Comparison of ENCODE assay signal across 8 cellular contexts in the genomic region with DNA sequence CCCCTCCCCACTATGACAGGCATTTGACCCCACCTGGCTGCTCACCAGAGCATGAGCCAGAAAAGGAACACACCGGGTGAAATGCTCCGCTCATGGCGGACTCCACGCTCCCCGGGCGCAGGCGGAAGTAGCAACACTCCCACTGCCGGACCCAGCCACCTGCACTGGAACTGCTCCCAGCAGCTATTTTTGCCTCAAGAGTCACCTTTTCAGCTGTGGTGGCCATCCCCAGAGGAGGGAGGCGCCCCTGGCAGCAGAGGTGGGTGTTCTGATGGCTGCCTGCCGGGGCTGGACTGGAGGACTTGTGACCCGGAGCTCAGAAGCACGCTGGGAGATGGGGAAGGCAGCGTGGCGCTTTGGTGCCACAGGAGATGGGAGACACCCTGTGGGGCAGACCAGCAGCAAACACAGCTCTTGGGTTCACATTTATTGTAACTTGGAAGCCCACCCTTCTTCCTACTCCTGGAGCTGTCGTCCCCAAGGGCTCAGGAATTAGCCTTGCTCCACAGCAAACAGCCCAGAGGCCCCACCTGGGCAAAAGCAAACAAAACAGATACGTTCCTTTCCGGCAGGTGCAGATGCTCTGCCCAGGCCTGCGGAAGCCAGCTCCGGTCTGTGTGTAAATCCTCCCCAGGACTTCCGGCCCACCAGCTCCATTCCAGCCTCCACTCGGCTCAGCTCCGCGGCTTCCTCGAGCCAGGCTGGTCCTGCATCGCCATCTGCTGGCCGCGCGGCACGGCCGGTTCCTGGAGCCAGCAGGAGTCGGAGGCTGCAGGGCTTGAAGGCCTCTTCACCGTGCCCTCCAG. TPM values are rescaled to one million over a fixed set of nuclear protein-coding genes. Genes with fewer than 3 reads are reported as not detected.
DNase-seq lines count a peak whose midpoint lies in the region; ATAC-seq, FAIRE-seq and TF ChIP-seq lines count a peak whose summit lies in the region.

No MANE protein-coding gene starts in this region.

- peaks cover 38% of the 10 kb centered on the region for H3K79me2 ChIP-seq in neural progenitor cell (ENCODE audit: low read depth)

- H3K27ac Mint-ChIP-seq in neural progenitor cell: no peak overlapping the region
- peak overlapping the region; percentile 70 for H3K27ac Mint-ChIP-seq in stimulated activated naive CD8-positive, alpha-beta T cell treated with anti-CD3 and anti-CD28 coated beads, Interleukin-15, Interleukin-2, amounts not matched to agents 100 ng/mL and 50 ng/mL, for 24 hours

- TF ChIP-seq RAD21 in A549 (conservative IDR thresholded peaks at IDR 0.05 in 1 of 2, IDR thresholded peaks at IDR 0.05 in 1 of 2): peak; percentile 76 to 77

- H3K36me3 ChIP-seq in MG63: peaks cover 46% of the 10 kb centered on the region
- no peaks in the 10 kb centered on the region for H3K36me3 ChIP-seq in neural progenitor cell

- 69% methylated on average over 12 of the region's 32 CpGs for WGBS in A549 (ENCODE audit: missing lambda C conversion rate)

- CTCF ChIA-PET in A549 (lab: Yijun Ruan, JAX): interaction anchor here (0.6 to 37.2 kb wide), 29 partner anchors 9 to 659 kb away, joined by 3 to 899 read pairs (median 4); a partner anchor contains a TSS

- H3K4me3 Mint-ChIP-seq in neural progenitor cell: peak overlapping the region; percentile 60
- peak overlapping the region; percentile 78 for H3K4me3 Mint-ChIP-seq in stimulated activated naive CD8-positive, alpha-beta T cell treated with anti-CD3 and anti-CD28 coated beads, Interleukin-15, Interleukin-2, amounts not matched to agents 100 ng/mL and 50 ng/mL, for 24 hours

- H3K9me3 ChIP-seq in A549: no peaks in the 10 kb centered on the region
- no peaks in the 10 kb centered on the region for H3K9me3 ChIP-seq in MG63
- H3K9me3 ChIP-seq in neural progenitor cell (ENCODE audit: low read depth): no peaks in the 10 kb centered on the region

- POLR2A ChIA-PET in A549 (lab: Yijun Ruan, JAX): interaction anchor here (0.9 to 3.6 kb wide), 6 partner anchors 8 to 515 kb away, joined by 3 to 34 read pairs (median 4); a partner anchor contains a TSS

- no peak for TF ChIP-seq POLR2A in A549 (IDR thresholded peaks at IDR 0.05; ENCODE audit: low read length)
- peak; percentile 4 for TF ChIP-seq POLR2A in GM18526 (IDR thresholded peaks at IDR 0.05; ENCODE audit: extremely low read depth, insufficient read length)

- TF ChIP-seq EP300 in A549 (IDR thresholded peaks at IDR 0.05): no peak

- peaks cover 5% of the 10 kb centered on the region for H3K36me3 Mint-ChIP-seq in neural progenitor cell
- peaks cover 51% of the 10 kb centered on the region for H3K36me3 Mint-ChIP-seq in stimulated activated naive CD8-positive, alpha-beta T cell treated with anti-CD3 and anti-CD28 coated beads, Interleukin-15, Interleukin-2, amounts not matched to agents 100 ng/mL and 50 ng/mL, for 24 hours (ENCODE audit: low read depth)

- H4K20me1 ChIP-seq in neural progenitor cell (ENCODE audit: low read depth): peaks cover 72% of the 10 kb centered on the region

- H3K4me1 ChIP-seq in A549 (peaks cover 26% of the 10 kb centered on the region), neural progenitor cell (peaks cover 10% of the 10 kb centered on the region)

- peaks cover 77% of the 10 kb centered on the region for H3F3A ChIP-seq in neural progenitor cell (ENCODE audit: low read depth)

- no peak overlapping the region for H3K4me3 ChIP-seq in A549
- H3K4me3 ChIP-seq in MG63: no peak overlapping the region
- H3K4me3 ChIP-seq in fibroblast of the aortic adventitia (ENCODE audit: low read depth, low read length): peak overlapping the region; percentile 42
- no peak overlapping the region for H3K4me3 ChIP-seq in neural progenitor cell

- peaks cover 59% of the 10 kb centered on the region for H3K4me1 Mint-ChIP-seq in neural progenitor cell
- peaks cover 78% of the 10 kb centered on the region for H3K4me1 Mint-ChIP-seq in stimulated activated naive CD8-positive, alpha-beta T cell treated with anti-CD3 and anti-CD28 coated beads, Interleukin-15, Interleukin-2, amounts not matched to agents 100 ng/mL and 50 ng/mL, for 24 hours (ENCODE audit: low read depth)

- no peak overlapping the region for H3K9ac ChIP-seq in neural progenitor cell

- H3K9me3 Mint-ChIP-seq in neural progenitor cell: no peaks in the 10 kb centered on the region
- no peaks in the 10 kb centered on the region for H3K9me3 Mint-ChIP-seq in stimulated activated naive CD8-positive, alpha-beta T cell treated with anti-CD3 and anti-CD28 coated beads, Interleukin-15, Interleukin-2, amounts not matched to agents 100 ng/mL and 50 ng/mL, for 24 hours

- no peaks in the 10 kb centered on the region for H3K27me3 ChIP-seq in MG63
- H3K27me3 ChIP-seq in neural progenitor cell: no peaks in the 10 kb centered on the region

- H3K4me2 ChIP-seq in A549 (peak overlapping the region; percentile 68), neural progenitor cell (peak overlapping the region; percentile 49)

- no peak overlapping the region for H2AFZ ChIP-seq in neural progenitor cell (replicated peaks)

- TF ChIP-seq CTCF in A549 (IDR thresholded peaks at IDR 0.05): peak; percentile 75
- peak; percentile 99 for TF ChIP-seq CTCF in fibroblast of the aortic adventitia (IDR thresholded peaks at IDR 0.05; ENCODE audit: insufficient read depth, low read length)
- TF ChIP-seq CTCF in neural progenitor cell (IDR thresholded peaks at IDR 0.05): peak; percentile 93

- peak overlapping the region in 1 of 2 experiments; percentile 56; a peak in 3 of 6 replicates for H3K27ac ChIP-seq in A549
- no peak overlapping the region for H3K27ac ChIP-seq in neural progenitor cell

- peaks cover 2% of the 10 kb centered on the region for H3K27me3 Mint-ChIP-seq in neural progenitor cell (ENCODE audit: insufficient read depth, low read depth)
- no peaks in the 10 kb centered on the region for H3K27me3 Mint-ChIP-seq in stimulated activated naive CD8-positive, alpha-beta T cell treated with anti-CD3 and anti-CD28 coated beads, Interleukin-15, Interleukin-2, amounts not matched to agents 100 ng/mL and 50 ng/mL, for 24 hours

- peak; percentile 53 to 92 for DNase-seq in A549 (ENCODE audit: low read depth in 1 of 2, low spot score in 1 of 2)
- peak; percentile 83 for DNase-seq in MG63
- peak; percentile 94 to 95 for DNase-seq in SHP77 (lab: John Stamatoyannopoulos, UW)
- DNase-seq in activated effector memory CD4-positive, alpha-beta T cell treated with anti-CD3 and anti-CD28 coated beads, Interleukin-2, amount 50 U/mL, for 16 hours: peak; percentile 97
- peak; percentile 94 for DNase-seq in fibroblast of the aortic adventitia (ENCODE audit: low read depth)
- DNase-seq in neural progenitor cell (ENCODE audit: low spot score): peak; percentile 95

- no peak for FAIRE-seq in A549 (lab: Jason Lieb, UNC)

- peak; percentile 37 to 57; a peak in 5 of 6 replicates for ATAC-seq in A549

TF ChIP-seq in A549, 52 proteins besides CTCF, POLR2A, EP300 and RAD21 (continues in another document):
- TF ChIP-seq MAZ (IDR thresholded peaks at IDR 0.05; ENCODE audit: borderline replicate concordance, low read depth, low read length) (0 out of 2 replicates have a peak, but pooled peaks have one; percentile 36), HOXB13 (CRISPR knock-in tag; IDR thresholded peaks at IDR 0.05; ENCODE audit: low read depth) (no peak), ZC3H11A (IDR thresholded peaks at IDR 0.05) (no peak), MYC (IDR thresholded peaks at IDR 0.05; ENCODE audit: borderline replicate concordance, low read length) (no peak), FOSL2 (IDR thresholded peaks at IDR 0.05) (no peak), FOSL2 (CRISPR knock-in tag; IDR thresholded peaks at IDR 0.05) (no peak)

RNA-seq across cellular contexts. Expression of a gene that starts 3.7 kb away (rescaled TPM):
- 47.9 and 51.1 TPM in 2 replicates for polyA plus RNA-seq in A549 (2011; rRNA removed)
- polyA plus RNA-seq in A549 (2012; cell fraction: cytosol; rRNA removed): 148 and 162 TPM in 2 replicates
- 77.0 and 84.9 TPM in 2 replicates for polyA plus RNA-seq in A549 (2012; cell fraction: nucleus; rRNA removed)
- polyA plus RNA-seq in A549 (2017; fragmentation: RNase III; extraction: RNeasy Plus Mini Kit Qiagen cat#74134 plus additional on column Dnase treatment): 71.8 to 74.0 TPM (median 72.0 TPM) in 3 replicates
- 8.1 and 8.3 TPM in 2 replicates for polyA minus RNA-seq in A549 (2011; rRNA and poly(A)+ RNA removed)
- total RNA-seq in MG63 (2014; rRNA removed; shearing (Covaris generic); ENCODE audit: low replicate concordance): 138 and 161 TPM in 2 replicates
- total RNA-seq in fibroblast of the aortic adventitia (ENCODE audit: low replicate concordance): 39.6 and 108 TPM in 2 replicates
- total RNA-seq in neural progenitor cell (ENCODE audit: low replicate concordance): 27.7 and 68.3 TPM in 2 replicates

RNA-seq across cellular contexts. Expression of a gene that starts 8.5 kb away (rescaled TPM):
- polyA plus RNA-seq in A549 (2011; rRNA removed) (557 and 593 TPM in 2 replicates), A549 (2017; fragmentation: RNase III; extraction: RNeasy Plus Mini Kit Qiagen cat#74134 plus additional on column Dnase treatment) (242 to 249 TPM (median 242 TPM) in 3 replicates)
- 431 and 472 TPM in 2 replicates for polyA plus RNA-seq in A549 (2012; cell fraction: cytosol; rRNA removed)
- polyA plus RNA-seq in A549 (2012; cell fraction: nucleus; rRNA removed): 207 and 345 TPM in 2 replicates
- 170 and 220 TPM in 2 replicates for polyA minus RNA-seq in A549 (2011; rRNA and poly(A)+ RNA removed)
- 345 and 436 TPM in 2 replicates for total RNA-seq in MG63 (2014; rRNA removed; shearing (Covaris generic); ENCODE audit: low replicate concordance)
- total RNA-seq in fibroblast of the aortic adventitia (ENCODE audit: low replicate concordance) (259 and 946 TPM in 2 replicates), neural progenitor cell (ENCODE audit: low replicate concordance) (189 and 230 TPM in 2 replicates)

RNA-seq across cellular contexts. Expression of a gene that starts 26.8 kb away (rescaled TPM):
- 19.8 and 20.5 TPM in 2 replicates for polyA plus RNA-seq in A549 (2011; rRNA removed)
- polyA plus RNA-seq in A549 (2012; cell fraction: cytosol; rRNA removed): 13.3 and 16.3 TPM in 2 replicates
- polyA plus RNA-seq in A549 (2012; cell fraction: nucleus; rRNA removed): 14.2 and 14.7 TPM in 2 replicates
- 18.8 to 19.9 TPM (median 19.3 TPM) in 3 replicates for polyA plus RNA-seq in A549 (2017; fragmentation: RNase III; extraction: RNeasy Plus Mini Kit Qiagen cat#74134 plus additional on column Dnase treatment)
- 26.4 TPM in 2 replicates for polyA minus RNA-seq in A549 (2011; rRNA and poly(A)+ RNA removed)
- total RNA-seq in MG63 (2014; rRNA removed; shearing (Covaris generic); ENCODE audit: low replicate concordance): 32.3 and 32.7 TPM in 2 replicates
- total RNA-seq in fibroblast of the aortic adventitia (ENCODE audit: low replicate concordance): 24.0 and 27.7 TPM in 2 replicates
- total RNA-seq in neural progenitor cell (ENCODE audit: low replicate concordance): 22.0 and 32.7 TPM in 2 replicates

RNA-seq across cellular contexts. Expression of a gene that starts 41.7 kb away (rescaled TPM):
- polyA plus RNA-seq in A549 (2011; rRNA removed) (0.03 and 0.07 TPM in 2 replicates), A549 (2017; fragmentation: RNase III; extraction: RNeasy Plus Mini Kit Qiagen cat#74134 plus additional on column Dnase treatment) (0.12 to 0.17 TPM (median 0.13 TPM) in 3 replicates)
- 0.01 and 0.04 TPM in 2 replicates for polyA plus RNA-seq in A549 (2012; cell fraction: cytosol; rRNA removed)
- polyA plus RNA-seq in A549 (2012; cell fraction: nucleus; rRNA removed): 0.11 and 0.16 TPM in 2 replicates
- polyA minus RNA-seq in A549 (2011; rRNA and poly(A)+ RNA removed): under 0.01 and 0.17 TPM in 2 replicates
- not detected in 2 replicates for total RNA-seq in MG63 (2014; rRNA removed; shearing (Covaris generic); ENCODE audit: low replicate concordance)
- total RNA-seq in fibroblast of the aortic adventitia (ENCODE audit: low replicate concordance) (under 0.01 and 0.08 TPM in 2 replicates), neural progenitor cell (ENCODE audit: low replicate concordance) (0.11 and 0.22 TPM in 2 replicates)
